ENCODE assay signal across 9 cellular contexts in the genomic region with DNA sequence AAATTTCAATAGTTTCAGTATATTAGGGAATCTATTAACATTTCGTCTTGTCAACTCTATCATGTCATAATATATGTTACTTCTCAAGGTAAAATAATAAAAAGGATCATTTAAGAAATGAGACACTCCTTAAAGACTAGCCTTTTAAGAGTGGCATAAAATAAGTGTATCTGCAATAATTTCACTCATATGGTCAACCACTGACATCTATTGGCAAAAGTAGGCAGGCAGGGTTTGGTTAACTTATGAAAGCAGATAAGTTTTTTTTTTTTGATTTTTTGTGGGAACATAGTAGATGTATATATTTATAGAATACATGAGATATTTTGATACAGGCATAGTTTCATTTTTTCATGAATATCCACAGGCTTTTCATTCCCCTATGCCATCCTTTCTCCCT. TPM values are rescaled to one million over a fixed set of nuclear protein-coding genes. Genes with fewer than 3 reads are reported as not detected.
DNase-seq lines count a peak whose midpoint lies in the region; ATAC-seq, FAIRE-seq and TF ChIP-seq lines count a peak whose summit lies in the region.
"Had no signal": no experiment of that assay in that cellular context is flagged by ENCODE, and none has a peak within 500 bp of the region (broad histone marks: within the 10 kb centered on the region; RNA-seq: fewer than 3 reads in every experiment).

No MANE protein-coding gene starts in this region.

- H3K36me3 ChIP-seq in HEK293 (ENCODE audit: control insufficient read depth in 2 of 2, insufficient read depth in 1 of 2, low read length in 2 of 2): no peaks in the 10 kb centered on the region

- H3K27ac ChIP-seq in AG04450 (ENCODE audit: low read depth, low read length) (no peak overlapping the region), HEK293 (ENCODE audit: extremely low read depth, low read depth, low read length) (no peak overlapping the region)
- H3K27ac ChIP-seq: parathyroid adenoma had no signal

- TF ChIP-seq CTCF in AG04450 (IDR thresholded peaks at IDR 0.05; ENCODE audit: low read depth, low read length) (peak; percentile 84), HEK293 (tag by site-specific recombination; IDR thresholded peaks at IDR 0.05) (no peak), foreskin fibroblast (IDR thresholded peaks at IDR 0.05; ENCODE audit: low read depth, low read length) (peak; percentile 57)

- H3K4me1 ChIP-seq in HEK293 (ENCODE audit: control insufficient read depth, insufficient read depth, low read length): no peaks in the 10 kb centered on the region
- H3K4me1 ChIP-seq: parathyroid adenoma had no signal

- no peaks in the 10 kb centered on the region for H3K27me3 ChIP-seq in AG04450 (ENCODE audit: control insufficient read depth, insufficient read depth, low read length)

- no peak for ATAC-seq in activated CD8-positive, alpha-beta T cell treated with anti-CD3 and anti-CD28 coated beads, Interleukin-2, amount 10 ng/mL, durations not matched to agents 7 days and 5 days
- ATAC-seq in GM21528 (IDR thresholded peaks at IDR 0.05; ENCODE audit: low FRiP score, unreplicated experiment): no peak

- no peaks in the 10 kb centered on the region for H3K36me3 Mint-ChIP-seq in activated CD8-positive, alpha-beta T cell treated with anti-CD3 and anti-CD28 coated beads, Interleukin-2, amount 10 ng/mL, durations not matched to agents 7 days and 5 days (ENCODE audit: low read depth)

- no peak overlapping the region for H3K4me3 ChIP-seq in AG04450 (ENCODE audit: low read depth, low read length)
- no peak overlapping the region for H3K4me3 ChIP-seq in HEK293 (ENCODE audit: low read depth, low read length)
- no peak overlapping the region for H3K4me3 ChIP-seq in foreskin fibroblast (ENCODE audit: low read depth in 1 of 2, low read length in 2 of 2)

- CTCF ChIA-PET in AG04450 (lab: Charles Lee) (interaction anchor here (0.7 to 1.3 kb wide), 3 partner anchors 9 to 317 kb away, joined by 3 to 5 read pairs (median 4); no protein-coding TSS in a partner anchor), HEK293 (lab: Yijun Ruan, JAX) (interaction anchor here (0.7 kb wide), 1 partner anchor 809 kb away, joined by 3 read pairs; no protein-coding TSS in a partner anchor)
- CTCF ChIA-PET in activated CD8-positive, alpha-beta T cell treated with anti-CD3 and anti-CD28 coated beads, Interleukin-2, amount 10 ng/mL, durations not matched to agents 7 days and 5 days (lab: Charles Lee): no interaction called here

- no peaks in the 10 kb centered on the region for H3K4me1 Mint-ChIP-seq in activated CD8-positive, alpha-beta T cell treated with anti-CD3 and anti-CD28 coated beads, Interleukin-2, amount 10 ng/mL, durations not matched to agents 7 days and 5 days (ENCODE audit: low read depth)

- H3K4me3 Mint-ChIP-seq in activated CD8-positive, alpha-beta T cell treated with anti-CD3 and anti-CD28 coated beads, Interleukin-2, amount 10 ng/mL, durations not matched to agents 7 days and 5 days: no peak overlapping the region

- H3K9me3 ChIP-seq in AG04450 (ENCODE audit: control insufficient read depth, insufficient read depth, low read length): peaks cover 5% of the 10 kb centered on the region; the same call in 1 of the 2 replicates
- no peaks in the 10 kb centered on the region for H3K9me3 ChIP-seq in HEK293 (ENCODE audit: control insufficient read depth, insufficient read depth, low read depth, low read length)

- H3K9me3 Mint-ChIP-seq in activated CD8-positive, alpha-beta T cell treated with anti-CD3 and anti-CD28 coated beads, Interleukin-2, amount 10 ng/mL, durations not matched to agents 7 days and 5 days (ENCODE audit: insufficient read depth): peaks cover 4% of the 10 kb centered on the region

- DNase-seq in AG04450 (ENCODE audit: low read depth, low spot score) (peak; percentile 32), RCC 7860 (ENCODE audit: low spot score) (no peak), foreskin fibroblast (peak; percentile 11 to 69), NCI-H1930 (lab: John Stamatoyannopoulos, UW) (no peak), NCI-H226 (no peak)
- DNase-seq in activated CD8-positive, alpha-beta T cell treated with anti-CD3 and anti-CD28 coated beads, Interleukin-2, amount 10 ng/mL, durations not matched to agents 7 days and 5 days: no peak

- H3K27ac Mint-ChIP-seq in activated CD8-positive, alpha-beta T cell treated with anti-CD3 and anti-CD28 coated beads, Interleukin-2, amount 10 ng/mL, durations not matched to agents 7 days and 5 days: no peak overlapping the region

- POLR2A ChIA-PET in AG04450 (lab: Yijun Ruan, JAX) (no interaction called here), HEK293 (lab: Yijun Ruan, JAX) (no interaction called here)
- POLR2A ChIA-PET in activated CD8-positive, alpha-beta T cell treated with anti-CD3 and anti-CD28 coated beads, Interleukin-2, amount 10 ng/mL, durations not matched to agents 7 days and 5 days (lab: Charles Lee): no interaction called here

- peak; percentile 47 for FAIRE-seq in RCC 7860 (lab: Jason Lieb, UNC)

- no peaks in the 10 kb centered on the region for H3K27me3 Mint-ChIP-seq in activated CD8-positive, alpha-beta T cell treated with anti-CD3 and anti-CD28 coated beads, Interleukin-2, amount 10 ng/mL, durations not matched to agents 7 days and 5 days (ENCODE audit: low read depth)

TF ChIP-seq in HEK293, 187 proteins besides CTCF, POLR2A, EP300 and RAD21:
- TF ChIP-seq ZNF133 (tag by site-specific recombination; IDR thresholded peaks at IDR 0.05) (no peak), SP2 (tag by site-specific recombination; IDR thresholded peaks at IDR 0.05) (no peak), SP7 (tag by site-specific recombination; IDR thresholded peaks at IDR 0.05) (no peak), ZNF670 (tag by site-specific recombination; IDR thresholded peaks at IDR 0.05; ENCODE audit: low read depth) (no peak), ZNF654 (tag by site-specific recombination; IDR thresholded peaks at IDR 0.05; ENCODE audit: low read depth) (peak; percentile 29), ZNF560 (tag by site-specific recombination; IDR thresholded peaks at IDR 0.05; ENCODE audit: borderline replicate concordance) (no peak)

RNA-seq across cellular contexts. Expression of a gene that starts 5.5 kb away (rescaled TPM):
- not detected in 2 replicates for polyA plus RNA-seq in AG04450 (2011; rRNA removed)
- polyA minus RNA-seq in AG04450 (2011; rRNA and poly(A)+ RNA removed): not detected in 2 replicates
- not detected for total RNA-seq in activated CD8-positive, alpha-beta T cell treated with anti-CD3 and anti-CD28 coated beads, Interleukin-2, amount 10 ng/mL, durations not matched to agents 7 days and 5 days

Comparison
In these comparisons a context has a peak if more than half of its experiments do, and no peak if none do; other contexts are left out.
1. DNase-seq: peak in AG04450 (single experiment) and foreskin fibroblast (2 of 2); none in RCC 7860 (single experiment), NCI-H1930 (0 of 2), activated CD8-positive, alpha-beta T cell treated with anti-CD3 and anti-CD28 coated beads, Interleukin-2, amount 10 ng/mL, durations not matched to agents 7 days and 5 days (single experiment) and NCI-H226 (single experiment).